ENCODE assay signal across 8 cellular contexts in the genomic region with DNA sequence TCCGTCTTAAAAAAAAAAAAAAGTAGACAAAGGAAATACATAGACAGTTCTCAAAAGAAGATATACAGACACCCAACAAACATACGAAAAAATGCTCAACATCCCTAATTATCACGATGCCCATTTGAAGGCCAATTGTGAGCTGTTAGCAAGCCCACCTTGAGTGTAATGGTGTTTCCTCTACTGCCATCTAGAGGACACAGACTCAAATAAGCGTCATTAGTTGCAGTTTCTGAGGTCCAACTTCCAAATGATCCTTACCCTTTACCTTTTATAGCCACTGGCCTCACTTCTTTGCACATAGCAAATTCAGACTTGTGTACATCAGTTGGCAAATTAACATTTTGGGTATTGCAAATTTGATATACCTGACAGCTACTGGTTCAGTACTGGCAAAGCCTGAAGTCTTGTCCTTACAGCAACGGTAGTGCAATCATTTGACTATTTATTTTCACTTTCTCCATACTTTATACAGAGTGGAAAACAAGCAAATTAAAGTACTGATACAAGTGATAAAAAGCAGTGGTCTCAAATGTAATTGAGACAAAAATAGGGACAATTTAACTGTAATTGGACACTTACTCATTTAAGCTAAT.
A peak's percentile ranks its signal among the peaks of the same experiment; 100 is the strongest.
DNase-seq lines count a peak whose midpoint lies in the region; ATAC-seq and TF ChIP-seq lines count a peak whose summit lies in the region.

No MANE protein-coding gene starts in this region.

- no peak overlapping the region for H4K8ac ChIP-seq in mesenchymal stem cell (ENCODE audit: low read length)

- no peak overlapping the region for H2BK15ac ChIP-seq in mesenchymal stem cell (ENCODE audit: low read depth, poor library complexity, severe bottlenecking)

- no peak overlapping the region for H3K18ac ChIP-seq in mesenchymal stem cell (ENCODE audit: low read depth in 1 of 2, low read length in 2 of 2)

- no peak overlapping the region for H2AK5ac ChIP-seq in mesenchymal stem cell (ENCODE audit: low read length, severe bottlenecking)

- no peak overlapping the region for H4K91ac ChIP-seq in mesenchymal stem cell (ENCODE audit: low read length)

- H3K36me3 ChIP-seq in heart left ventricle (no peaks in the 10 kb centered on the region), transverse colon (no peaks in the 10 kb centered on the region), mesenchymal stem cell (ENCODE audit: control insufficient read depth in 1 of 2, insufficient read depth in 2 of 2, low read depth in 1 of 2, low read length in 2 of 2) (no peaks in the 10 kb centered on the region)

- TF ChIP-seq POLR2A in heart left ventricle (IDR thresholded peaks at IDR 0.05) (no peak), transverse colon (IDR thresholded peaks at IDR 0.05) (no peak)

- H2BK120ac ChIP-seq in mesenchymal stem cell (ENCODE audit: low read depth, low read length), result no peak overlapping the region

- no peak overlapping the region for H3K4ac ChIP-seq in mesenchymal stem cell (ENCODE audit: low read depth in 1 of 2, low read length in 2 of 2)

- H3K4me1 ChIP-seq in heart left ventricle (no peaks in the 10 kb centered on the region), transverse colon (no peaks in the 10 kb centered on the region), mesenchymal stem cell (ENCODE audit: control insufficient read depth, insufficient read depth, low read depth, low read length) (no peaks in the 10 kb centered on the region)

- H3K9me3 ChIP-seq in heart left ventricle (peaks cover 0 to 5% (median 0%) of the 10 kb centered on the region in 12 donors), transverse colon (no peaks in the 10 kb centered on the region), mesenchymal stem cell (ENCODE audit: control insufficient read depth, low read length) (no peaks in the 10 kb centered on the region)

- no peaks in the 10 kb centered on the region for H3K79me1 ChIP-seq in mesenchymal stem cell (replicated peaks; ENCODE audit: low read length, poor library complexity, severe bottlenecking)

- H3K27me3 ChIP-seq in heart left ventricle (peaks cover 0 to 17% (median 0%) of the 10 kb centered on the region in 9 donors), transverse colon (no peaks in the 10 kb centered on the region), mesenchymal stem cell (ENCODE audit: control insufficient read depth in 1 of 2, insufficient read depth in 1 of 2, low read length in 2 of 2) (no peaks in the 10 kb centered on the region)

- no peak overlapping the region for H2BK5ac ChIP-seq in mesenchymal stem cell (ENCODE audit: low read depth, low read length, poor library complexity, severe bottlenecking)

- no peak overlapping the region for H3K23ac ChIP-seq in mesenchymal stem cell (ENCODE audit: low read length in 2 of 2)

- H2BK12ac ChIP-seq in mesenchymal stem cell (ENCODE audit: low read length in 2 of 2), result no peak overlapping the region

- TF ChIP-seq CTCF in heart left ventricle (IDR thresholded peaks at IDR 0.05), result peak in 11 of 12 donors; percentile 12 to 55 (median 33)
- TF ChIP-seq CTCF in epithelial cell of esophagus (IDR thresholded peaks at IDR 0.05; ENCODE audit: insufficient read depth, low read depth, low read length, missing control alignments), result peak; percentile 27
- peak; percentile 19 to 42 (median 31) for TF ChIP-seq CTCF in transverse colon (IDR thresholded peaks at IDR 0.05)

- no peak overlapping the region for H3K9ac ChIP-seq in mesenchymal stem cell (ENCODE audit: low read length)

- no peak overlapping the region for H3K14ac ChIP-seq in mesenchymal stem cell (ENCODE audit: low read length in 2 of 2)

- H3K27ac ChIP-seq in heart left ventricle (no peak overlapping the region), transverse colon (no peak overlapping the region), mesenchymal stem cell (ENCODE audit: low read length, poor library complexity, severe bottlenecking) (no peak overlapping the region)

- H3K4me3 ChIP-seq in heart left ventricle (no peak overlapping the region), epithelial cell of esophagus (ENCODE audit: low read length) (no peak overlapping the region), transverse colon (no peak overlapping the region), mesenchymal stem cell (ENCODE audit: insufficient read depth in 1 of 2, low read depth in 1 of 2, low read length in 2 of 2) (no peak overlapping the region)

- intact Hi-C loops in heart left ventricle (cut with DNase I), result no loop called here
- intact Hi-C loops in Right ventricle myocardium inferior (cut with DNase I), result no loop called here
- intact Hi-C loops in transverse colon (cut with DNase I; ENCODE audit: low total_unique reads), result no loop called here

- DNase-seq in heart left ventricle (no peak), Right ventricle myocardium inferior (ENCODE audit: missing footprints) (no peak), NCI-H460 (ENCODE audit: extremely low read depth, low read depth) (peak; percentile 25), epithelial cell of esophagus (ENCODE audit: low read depth) (peak; percentile 21), transverse colon (no peak), mesenchymal stem cell (no peak)

- TF ChIP-seq EP300 in transverse colon (IDR thresholded peaks at IDR 0.05; ENCODE audit: low read depth), result no peak

- in situ Hi-C loops in transverse colon (cut with MboI; ENCODE audit: low pct_ligation_motif_present in 1 of 4, low pct_unique_long_range_greater_than_20kb in 1 of 4, low sequenced_read_pairs in 3 of 4), result no loop called here

- WGBS in heart left ventricle, 4 donors, result 35 to 39% (median 36%) methylated on average over 5 of the region's 5 CpGs
- 27 to 35% methylated on average over 5 of the region's 5 CpGs for WGBS in transverse colon (ENCODE audit: low coverage in 1 of 2), 2 donors
- WGBS in mesenchymal stem cell, result 39% methylated on average over 3 of the region's 5 CpGs

- no peak overlapping the region for H3K4me2 ChIP-seq in mesenchymal stem cell (ENCODE audit: low read length, poor library complexity, severe bottlenecking)

- no peak overlapping the region for H2AFZ ChIP-seq in mesenchymal stem cell (ENCODE audit: low read depth, low read length)

- ATAC-seq in heart left ventricle, result no peak
- no peak for ATAC-seq in Right ventricle myocardium inferior
- ATAC-seq in HG02852 (IDR thresholded peaks at IDR 0.05; ENCODE audit: unreplicated experiment), result no peak
- no peak for ATAC-seq in HG03442 (IDR thresholded peaks at IDR 0.05; ENCODE audit: unreplicated experiment)

Comparison
In these comparisons a context has a peak if more than half of its experiments do, and no peak if none do; other contexts are left out.
1. DNase-seq: peak in NCI-H460 (single experiment) and epithelial cell of esophagus (single experiment); none in heart left ventricle (0 of 5), Right ventricle myocardium inferior (single experiment), transverse colon (single experiment) and mesenchymal stem cell (single experiment).
2. Peak in every context shown above with its lines, with median percentiles within 50 percentile points of each other: CTCF ChIP-seq.